19 cellular contexts compared by ENCODE assay signal in genomic region chr10:110093722-110094121, GRCh38.
"Had no signal": no experiment of that assay in that cellular context is flagged by ENCODE, and none has a peak within 500 bp of the region (broad histone marks: within the 10 kb centered on the region; RNA-seq: fewer than 3 reads in every experiment).

No MANE protein-coding gene starts in this region.

- H3K4me3 Mint-ChIP-seq: activated CD8-positive, alpha-beta T cell treated with anti-CD3 and anti-CD28 coated beads, Interleukin-2, amount 10 ng/mL, durations not matched to agents 7 days and 5 days; activated naive CD8-positive, alpha-beta T cell treated with anti-CD3 and anti-CD28 coated beads for 36 hours; activated T-helper 1 cell treated with anti-CD3 and anti-CD28 coated beads, Interleukin-12 subunit alpha, Interleukin-12 subunit beta, Interleukin-2, Interleukin-4 antibody, amounts not matched to agents 30 ng/mL and 10 ng/mL and 1 ng/mL, durations not matched to agents 14 hours and 24 hours and 36 hours; stimulated activated naive B cell treated with anti-CD40 and anti-IgM and Interleukin-4, amounts not matched to agents 10 μg/mL and 1 μg/mL and 100 μg/mL, for 72 hours had no signal

- H3K4me3 ChIP-seq: hepatocyte, left ventricle myocardium inferior, ovary, prostate gland, upper lobe of right lung had no signal

- H3K4me1 ChIP-seq: prostate gland had no signal

- H3K36me3 ChIP-seq: left ventricle myocardium inferior, ovary, prostate gland, upper lobe of right lung, WERI-Rb-1 had no signal

- H3K9me3 ChIP-seq: left ventricle myocardium inferior, ovary, prostate gland, upper lobe of right lung had no signal

- H3K27ac Mint-ChIP-seq: activated CD8-positive, alpha-beta T cell treated with anti-CD3 and anti-CD28 coated beads, Interleukin-2, amount 10 ng/mL, durations not matched to agents 7 days and 5 days; activated naive CD8-positive, alpha-beta T cell treated with anti-CD3 and anti-CD28 coated beads for 36 hours; activated T-helper 1 cell treated with anti-CD3 and anti-CD28 coated beads, Interleukin-12 subunit alpha, Interleukin-12 subunit beta, Interleukin-2, Interleukin-4 antibody, amounts not matched to agents 30 ng/mL and 10 ng/mL and 1 ng/mL, durations not matched to agents 14 hours and 24 hours and 36 hours; stimulated activated naive B cell treated with anti-CD40 and anti-IgM and Interleukin-4, amounts not matched to agents 10 μg/mL and 1 μg/mL and 100 μg/mL, for 72 hours had no signal

- H3K27me3 ChIP-seq: foreskin keratinocyte, hepatocyte, ovary, upper lobe of right lung had no signal

- H2AFZ ChIP-seq: hepatocyte had no signal

- H3K27ac ChIP-seq: foreskin keratinocyte, hepatocyte, left ventricle myocardium inferior, ovary, prostate gland, upper lobe of right lung, WERI-Rb-1 had no signal

- DNase-seq: activated CD4-positive, alpha-beta T cell treated with anti-CD3 and anti-CD28 coated beads for 1 hour; activated CD4-positive, alpha-beta T cell treated with anti-CD3 and anti-CD28 coated beads, Interleukin-2, amount 50 U/mL, for 1 hour; activated CD8-positive, alpha-beta T cell treated with anti-CD3 and anti-CD28 coated beads, Interleukin-2, amount 10 ng/mL, durations not matched to agents 7 days and 5 days; activated naive CD8-positive, alpha-beta T cell treated with anti-CD3 and anti-CD28 coated beads for 36 hours; central memory CD4-positive, alpha-beta T cell; effector memory CD4-positive, alpha-beta T cell; foreskin keratinocyte; kidney glomerular epithelial cell; left ventricle myocardium inferior; naive thymus-derived CD4-positive, alpha-beta T cell; ovary; stimulated activated CD4-positive, alpha-beta T cell treated with anti-CD3 and anti-CD28 coated beads, Interleukin-2, amount 100 ng/mL, for 48 hours; stimulated activated CD8-positive, alpha-beta memory T cell treated with anti-CD3 and anti-CD28 coated beads, Interleukin-4, amount 100 ng/mL, for 48 hours; stimulated activated naive B cell treated with anti-CD40 and anti-IgM and Interleukin-4, amounts not matched to agents 10 μg/mL and 1 μg/mL and 100 μg/mL, for 72 hours; upper lobe of right lung; WERI-Rb-1 had no signal

- H3K9me3 Mint-ChIP-seq: activated T-helper 1 cell treated with anti-CD3 and anti-CD28 coated beads, Interleukin-12 subunit alpha, Interleukin-12 subunit beta, Interleukin-2, Interleukin-4 antibody, amounts not matched to agents 30 ng/mL and 10 ng/mL and 1 ng/mL, durations not matched to agents 14 hours and 24 hours and 36 hours; stimulated activated naive B cell treated with anti-CD40 and anti-IgM and Interleukin-4, amounts not matched to agents 10 μg/mL and 1 μg/mL and 100 μg/mL, for 72 hours had no signal

- H3K4me2 ChIP-seq: hepatocyte had no signal

- ATAC-seq: activated CD8-positive, alpha-beta T cell treated with anti-CD3 and anti-CD28 coated beads, Interleukin-2, amount 10 ng/mL, durations not matched to agents 7 days and 5 days; foreskin keratinocyte; naive thymus-derived CD4-positive, alpha-beta T cell; stimulated activated naive B cell treated with anti-CD40 and anti-IgM and Interleukin-4, amounts not matched to agents 10 μg/mL and 1 μg/mL and 100 μg/mL, for 72 hours; upper lobe of right lung had no signal

- H3K27me3 Mint-ChIP-seq: activated naive CD8-positive, alpha-beta T cell treated with anti-CD3 and anti-CD28 coated beads for 36 hours; naive thymus-derived CD4-positive, alpha-beta T cell; stimulated activated naive B cell treated with anti-CD40 and anti-IgM and Interleukin-4, amounts not matched to agents 10 μg/mL and 1 μg/mL and 100 μg/mL, for 72 hours had no signal
